Comparison of ENCODE assay signal across 9 cellular contexts in genomic region chr3:194274424-194275085, GRCh38.
A peak's percentile ranks its signal among the peaks of the same experiment; 100 is the strongest.
DNase-seq lines count a peak whose midpoint lies in the region; ATAC-seq, FAIRE-seq and TF ChIP-seq lines count a peak whose summit lies in the region.
"Had no signal": no experiment of that assay in that cellular context is flagged by ENCODE, and none has a peak within 500 bp of the region (broad histone marks: within the 10 kb centered on the region; RNA-seq: fewer than 3 reads in every experiment).

No MANE protein-coding gene starts in this region.

- no peaks in the 10 kb centered on the region for H3K36me3 Mint-ChIP-seq in CD4-positive, alpha-beta memory T cell

- H2AFZ ChIP-seq in PC-3 (ENCODE audit: low read length) (no peak overlapping the region), H1 (ENCODE audit: low read length) (no peak overlapping the region)

- H4K91ac ChIP-seq in H1 (replicated peaks; ENCODE audit: insufficient read length, low read length) = no peak overlapping the region

- peaks cover 0 to 4% of the 10 kb centered on the region in 2 donors for H3K27me3 Mint-ChIP-seq in CD4-positive, alpha-beta memory T cell

- H3K27me3 ChIP-seq in PC-3 (ENCODE audit: low read length) (no peaks in the 10 kb centered on the region), H1 (replicated peaks in 1 of 4; ENCODE audit: control insufficient read depth in 3 of 4, extremely low read depth in 1 of 4, insufficient read depth in 3 of 4, low read length in 3 of 4) (peaks cover 0 to 4% (median 0%) of the 10 kb centered on the region in 4 experiments; a peak in 2 of 7 replicates)
- H3K27me3 ChIP-seq in CD4-positive, alpha-beta memory T cell (ENCODE audit: insufficient read depth, low read length) = no peaks in the 10 kb centered on the region

- H2BK20ac ChIP-seq in H1 (ENCODE audit: low read length) = no peak overlapping the region

- H2BK12ac ChIP-seq in H1 (ENCODE audit: low read depth, low read length) = peak overlapping the region; percentile 92; the same call in 1 of the 2 replicates

- no peak for FAIRE-seq in H54 (lab: Jason Lieb, UNC)
- no peak for FAIRE-seq in H1 (lab: Jason Lieb, UNC)

- H3K79me1 ChIP-seq in H1 (ENCODE audit: low read depth, low read length) = no peaks in the 10 kb centered on the region

- peak overlapping the region in 2 of 7 donors; percentile 5 to 77 for H3K27ac Mint-ChIP-seq in CD4-positive, alpha-beta memory T cell

- H3K14ac ChIP-seq in H1 (ENCODE audit: insufficient read length) = no peak overlapping the region

- H3K4me3 ChIP-seq in PC-3 (ENCODE audit: low read length) (no peak overlapping the region), H1 (ENCODE audit: extremely low read depth in 1 of 4, insufficient read depth in 2 of 4, low read depth in 3 of 4, low read length in 4 of 4) (no peak overlapping the region)
- H3K4me3 ChIP-seq in CD4-positive, alpha-beta memory T cell (ENCODE audit: low read length in 2 of 2) = no peak overlapping the region

- peak overlapping the region; percentile 90; the same call in 1 of the 2 replicates for H2BK15ac ChIP-seq in H1 (ENCODE audit: low read length)

- no peaks in the 10 kb centered on the region for H3K9me2 ChIP-seq in PC-3 (replicated peaks; ENCODE audit: low read length)

- no peak overlapping the region for H2BK120ac ChIP-seq in H1 (replicated peaks; ENCODE audit: low read depth, low read length)

- no peak overlapping the region for H3K23ac ChIP-seq in H1 (ENCODE audit: insufficient read length)

- no peaks in the 10 kb centered on the region for H3F3A ChIP-seq in PC-3 (ENCODE audit: low read length, unreplicated experiment)

- H3K4me2 ChIP-seq in PC-3 (ENCODE audit: low read length) = no peak overlapping the region
- no peak overlapping the region for H3K4me2 ChIP-seq in H1 (ENCODE audit: insufficient read depth in 1 of 2, low read depth in 2 of 2, low read length in 2 of 2)

- peak; percentile 56 for DNase-seq in H54 (ENCODE audit: insufficient read length, low spot score)
- DNase-seq in PC-3 = no peak
- no peak for DNase-seq in H1 (ENCODE audit: low read depth in 1 of 2, low spot score in 2 of 2)
- peak; percentile 38 for DNase-seq in renal cortical epithelial cell (ENCODE audit: low read depth)
- no peak for DNase-seq in stimulated activated CD4-positive, alpha-beta T cell treated with anti-CD3 and anti-CD28 coated beads, Interleukin-4, amount 100 ng/mL, for 24 hours
- no peak for DNase-seq in CD4-positive, alpha-beta memory T cell
- DNase-seq: activated CD4-positive, CD25-positive, alpha-beta regulatory T cell treated with anti-CD3 and anti-CD28 coated beads, Interleukin-2, amount 50 U/mL, for 72 hours; GDM1 had no signal

- POLR2A ChIA-PET in PC-3 (lab: Charles Lee; ENCODE audit: unreplicated experiment) (interaction anchor here (0.6 kb wide), 2 partner anchors 56 to 111 kb away, joined by 3 to 4 read pairs; no protein-coding TSS in a partner anchor), H1 (lab: Charles Lee; ENCODE audit: partially characterized antibody) (no interaction called here)
- POLR2A ChIA-PET in CD4-positive, alpha-beta memory T cell (lab: Charles Lee; ENCODE audit: partially characterized antibody) = no interaction called here

- H3K9me3 Mint-ChIP-seq in CD4-positive, alpha-beta memory T cell = no peaks in the 10 kb centered on the region

- H3K27ac ChIP-seq in PC-3 (ENCODE audit: low read length) (no peak overlapping the region), H1 (ENCODE audit: low read depth, low read length) (no peak overlapping the region)
- no peak overlapping the region for H3K27ac ChIP-seq in CD4-positive, alpha-beta memory T cell (ENCODE audit: low read depth, low read length)

- no peaks in the 10 kb centered on the region for H3K79me2 ChIP-seq in PC-3 (ENCODE audit: low read length)
- no peaks in the 10 kb centered on the region for H3K79me2 ChIP-seq in H1 (ENCODE audit: control insufficient read depth in 1 of 2, insufficient read depth in 2 of 2, low read length in 2 of 2)

- no peak overlapping the region for H3K56ac ChIP-seq in H1 (replicated peaks; ENCODE audit: insufficient read length, low read depth, low read length)

- CTCF ChIA-PET in PC-3 (lab: Charles Lee) (no interaction called here), H1 (lab: Charles Lee; ENCODE audit: partially characterized antibody) (interaction anchor here (0.7 to 7.5 kb wide), 10 partner anchors 8 to 494 kb away, joined by 3 to 79 read pairs (median 4); no protein-coding TSS in a partner anchor)
- CTCF ChIA-PET in CD4-positive, alpha-beta memory T cell (lab: Charles Lee; ENCODE audit: partially characterized antibody) = no interaction called here

- H4K20me1 ChIP-seq in PC-3 (ENCODE audit: low read length) (no peaks in the 10 kb centered on the region), H1 (replicated peaks in 1 of 2; ENCODE audit: control insufficient read depth in 1 of 2, insufficient read depth in 2 of 2, low read length in 2 of 2) (no peaks in the 10 kb centered on the region)

- intact Hi-C loops in PC-3 (cut with micrococcal nuclease) = loop anchor here (5.0 kb wide), 1 partner anchor 38 kb away; no protein-coding TSS in a partner anchor
- intact Hi-C loops in CD4-positive, alpha-beta memory T cell (cut with micrococcal nuclease) = no loop called here

- peak; percentile 20; the same call in 1 of the 2 replicates for ATAC-seq in PC-3
- no peak for ATAC-seq in HG03565 (IDR thresholded peaks at IDR 0.05; ENCODE audit: unreplicated experiment)

- H3K9ac ChIP-seq in PC-3 (ENCODE audit: low read length) = no peak overlapping the region
- H3K9ac ChIP-seq in H1 (replicated peaks in 1 of 4; ENCODE audit: extremely low read depth in 1 of 4, low read depth in 3 of 4, low read length in 3 of 4) = no peak overlapping the region

- H3K4me1 ChIP-seq in PC-3 (ENCODE audit: insufficient read depth, low read length) (no peaks in the 10 kb centered on the region), H1 (replicated peaks in 1 of 4; ENCODE audit: control insufficient read depth in 3 of 4, insufficient read depth in 4 of 4, low read length in 3 of 4) (peaks cover 0 to 24% (median 10%) of the 10 kb centered on the region in 4 experiments; a peak in 6 of 7 replicates)
- H3K4me1 ChIP-seq in CD4-positive, alpha-beta memory T cell (ENCODE audit: insufficient read depth, low read length) = no peaks in the 10 kb centered on the region

- peaks cover 5 to 8% (median 7%) of the 10 kb centered on the region in 4 donors for H3K4me1 Mint-ChIP-seq in CD4-positive, alpha-beta memory T cell

- 0 out of 2 replicates have a peak overlapping the region, but pooled peaks have one; percentile 68 for H2BK5ac ChIP-seq in H1 (ENCODE audit: low read depth, low read length)

- no peak overlapping the region for H4K8ac ChIP-seq in H1 (ENCODE audit: extremely low read depth, insufficient read depth, low read length)

- TF ChIP-seq CTCF in PC-3 (conservative IDR thresholded peaks at IDR 0.05; ENCODE audit: low read depth, low read length) (no peak), H1 (IDR thresholded peaks at IDR 0.05; ENCODE audit: control extremely low read depth in 1 of 3, insufficient read depth in 1 of 3, low read depth in 1 of 3, low read length in 3 of 3) (no peak)

- no peak for TF ChIP-seq RAD21 in H1 (IDR thresholded peaks at IDR 0.05 in 1 of 2, conservative IDR thresholded peaks at IDR 0.05 in 1 of 2; ENCODE audit: low read depth in 2 of 2, low read length in 2 of 2)

- no peaks in the 10 kb centered on the region for H3K36me3 ChIP-seq in PC-3 (ENCODE audit: low read depth, low read length)
- H3K36me3 ChIP-seq in H1 (ENCODE audit: control insufficient read depth in 2 of 4, insufficient read depth in 4 of 4, low read length in 3 of 4) = no peaks in the 10 kb centered on the region
- no peaks in the 10 kb centered on the region for H3K36me3 ChIP-seq in CD4-positive, alpha-beta memory T cell (ENCODE audit: insufficient read depth, low read length)

- TF ChIP-seq POLR2A in H54 (IDR thresholded peaks at IDR 0.05; ENCODE audit: low read depth, low read length) (no peak), H1 (IDR thresholded peaks at IDR 0.05; ENCODE audit: control extremely low read depth in 1 of 2, low read depth in 2 of 2, low read length in 2 of 2) (no peak)

- 84% methylated on average over 3 of the region's 4 CpGs; no CpG with 5 or more reads in 1 of the 2 experiments for WGBS in H1 (ENCODE audit: extremely low coverage in 1 of 2, insufficient coverage in 1 of 2, insufficient read length in 1 of 2, insufficient replicate concordance in 2 of 2, low coverage in 1 of 2, low lambda C conversion rate in 2 of 2, missing lambda C conversion rate in 1 of 2), 2 experiments

- no peak for TF ChIP-seq EP300 in H1 (IDR thresholded peaks at IDR 0.05; ENCODE audit: borderline replicate concordance in 1 of 2, low read depth in 2 of 2, low read length in 2 of 2)

- H3K9me3 ChIP-seq in PC-3 (ENCODE audit: low read length) (no peaks in the 10 kb centered on the region), H1 (ENCODE audit: insufficient read depth in 2 of 2, low read depth in 1 of 2, low read length in 1 of 2) (no peaks in the 10 kb centered on the region)
- no peaks in the 10 kb centered on the region for H3K9me3 ChIP-seq in CD4-positive, alpha-beta memory T cell (ENCODE audit: control insufficient read depth in 1 of 2, low read length in 2 of 2)

- H2AK5ac ChIP-seq in H1 (ENCODE audit: low read depth, low read length) = peak overlapping the region; percentile 26; the same call in 1 of the 2 replicates

- H3K18ac ChIP-seq in H1 (ENCODE audit: extremely low read depth, low read length) = no peak overlapping the region; the same call in 1 of the 2 replicates

- no TSS peak for BruUV-seq in PC-3 (replicated peaks; lab: Mats Ljungman, UMichigan)

- H4K5ac ChIP-seq in H1 (ENCODE audit: insufficient read length, low read depth, low read length) = no peak overlapping the region

- no peaks in the 10 kb centered on the region for H3K23me2 ChIP-seq in H1 (ENCODE audit: low read depth, low read length)

- no peak overlapping the region for H3K4ac ChIP-seq in H1 (replicated peaks; ENCODE audit: insufficient read length, low read depth, low read length)

- no peak overlapping the region for H3K4me3 Mint-ChIP-seq in CD4-positive, alpha-beta memory T cell

TF ChIP-seq in H1, 55 proteins besides CTCF, POLR2A, EP300 and RAD21 (continues in another document):
- TF ChIP-seq HDAC6 (IDR thresholded peaks at IDR 0.05; ENCODE audit: low read depth, low read length) = no peak
- no peak for TF ChIP-seq JUND (IDR thresholded peaks at IDR 0.05; ENCODE audit: low read length)
- TF ChIP-seq TCF12 (IDR thresholded peaks at IDR 0.05; ENCODE audit: low read depth, low read length) = no peak

Comparison
In these comparisons a context has a peak if more than half of its experiments do, and no peak if none do; other contexts are left out.
1. DNase-seq: peak in H54 (single experiment) and renal cortical epithelial cell (single experiment); none in PC-3 (single experiment), H1 (0 of 2), stimulated activated CD4-positive, alpha-beta T cell treated with anti-CD3 and anti-CD28 coated beads, Interleukin-4, amount 100 ng/mL, for 24 hours (single experiment) and CD4-positive, alpha-beta memory T cell (0 of 5).